In genomic region chr4:122591196-122591595, GRCh38 we compare ENCODE assay signal across 26 cellular contexts. TPM values are rescaled to one million over a fixed set of nuclear protein-coding genes. Genes with fewer than 3 reads are reported as not detected.
"Had no signal": no experiment of that assay in that cellular context is flagged by ENCODE, and none has a peak within 500 bp of the region (broad histone marks: within the 10 kb centered on the region; RNA-seq: fewer than 3 reads in every experiment).

No MANE protein-coding gene starts in this region.

- H3K27ac ChIP-seq: Peyer's patch, RWPE1, SJCRH30 had no signal

- DNase-seq: activated B cell treated with CpG ODN at 0.5 μM for 24 hours; activated CD4-positive, alpha-beta memory T cell treated with anti-CD3 and anti-CD28 coated beads for 36 hours; activated CD4-positive, alpha-beta T cell treated with anti-CD3 and anti-CD28 coated beads for 1 hour; activated CD4-positive, alpha-beta T cell treated with anti-CD3 and anti-CD28 coated beads, Interleukin-2, amount 10 ng/mL, durations not matched to agents 7 days and 5 days; activated CD8-positive, alpha-beta memory T cell treated with anti-CD3 and anti-CD28 coated beads for 24 hours; activated gamma-delta T cell; activated naive CD4-positive, alpha-beta T cell treated with anti-CD3 and anti-CD28 coated beads for 36 hours; activated T-cell treated with anti-CD3 and anti-CD28 coated beads, Interleukin-2, amount 50 U/mL, for 4 hours; amygdala; cerebellar nuclear complex; MM.1S; NCI-H1105; NCI-H1436; NCI-H187; NCI-H2081; NCI-H510A treated with DMSO at 0.1 percent for 48 hours; NCI-H69; NK-92 treated with Interleukin-12 subunit alpha and Interleukin-12 subunit beta, amount 100 ng/mL, for 24 hours; Peyer's patch; Right ventricle myocardium superior; SJCRH30; T-helper 17 cell; T-helper 9 cell had no signal

- H3K27me3 ChIP-seq: Peyer's patch, SJCRH30 had no signal

- H3K4me1 ChIP-seq: Peyer's patch, SJCRH30 had no signal

- H3K4me3 ChIP-seq: Peyer's patch, SJCRH30 had no signal

- ATAC-seq: activated T-cell treated with anti-CD3 and anti-CD28 coated beads, Interleukin-2, amount 50 U/mL, for 4 hours; activated T-helper 17 cell treated with anti-CD3 and anti-CD28 coated beads, Interleukin-2, amount 50 U/mL, for 72 hours; T-helper 17 cell had no signal

- H3K36me3 ChIP-seq: Peyer's patch, SJCRH30 had no signal

RNA-seq across cellular contexts. Expression of gene IL21, which starts 29.7 kb away (rescaled TPM):
- total RNA-seq: activated B cell treated with CpG ODN at 0.5 μM for 24 hours, cardiac septum, Peyer's patch, Right ventricle myocardium superior, SJCRH30 had no signal
